ENCODE assay signal across 7 cellular contexts in genomic region chr11:504994-505344, GRCh38. TPM values are rescaled to one million over a fixed set of nuclear protein-coding genes. Genes with fewer than 3 reads are reported as not detected.
A peak's percentile ranks its signal among the peaks of the same experiment; 100 is the strongest.
DNase-seq lines count a peak whose midpoint lies in the region; FAIRE-seq and TF ChIP-seq lines count a peak whose summit lies in the region.
"Had no signal": no experiment of that assay in that cellular context is flagged by ENCODE, and none has a peak within 500 bp of the region (broad histone marks: within the 10 kb centered on the region; RNA-seq: fewer than 3 reads in every experiment).

No MANE protein-coding gene starts in this region.

- peaks cover 17 to 26% (median 22%) of the 10 kb centered on the region in 3 experiments for H3K36me3 Mint-ChIP-seq in H9 (ENCODE audit: insufficient read depth in 1 of 3, low read depth in 3 of 3)
- peaks cover 7% of the 10 kb centered on the region for H3K36me3 Mint-ChIP-seq in astrocyte (ENCODE audit: low read depth, unreplicated experiment)

- no peak overlapping the region for H2BK12ac ChIP-seq in H9 (ENCODE audit: insufficient read length, low read depth, low read length)

- no peak overlapping the region for H2AK5ac ChIP-seq in H9 (ENCODE audit: insufficient read length, low read length)

- no peak overlapping the region for H2BK15ac ChIP-seq in H9 (ENCODE audit: low read depth, low read length)

- no peaks in the 10 kb centered on the region for H3K79me1 ChIP-seq in H9 (ENCODE audit: insufficient read depth, low read depth, low read length, poor library complexity, severe bottlenecking)

- peaks cover 16% of the 10 kb centered on the region for H3K23me2 ChIP-seq in H9 (ENCODE audit: insufficient read length, low read depth, low read length, poor library complexity, severe bottlenecking)

- H2BK120ac ChIP-seq in H9 (ENCODE audit: low read depth, low read length, poor library complexity, severe bottlenecking): no peak overlapping the region

- H2BK5ac ChIP-seq in H9 (ENCODE audit: insufficient read length, low read length): no peak overlapping the region

- no peak overlapping the region for H4K91ac ChIP-seq in H9 (ENCODE audit: insufficient read length, low read depth, low read length)

- no peak overlapping the region for H3K14ac ChIP-seq in H9 (ENCODE audit: insufficient read depth, low read length)

- no peak overlapping the region for H3K23ac ChIP-seq in H9 (ENCODE audit: insufficient read length, low read depth, low read length)

- H3K9me3 ChIP-seq in H9 (ENCODE audit: control insufficient read depth, low read depth, low read length) (no peaks in the 10 kb centered on the region), astrocyte (ENCODE audit: insufficient read depth, low read depth, low read length) (no peaks in the 10 kb centered on the region), ovary (no peaks in the 10 kb centered on the region)

- H3K56ac ChIP-seq in H9 (ENCODE audit: insufficient read length, low read depth, low read length): no peak overlapping the region

- H4K5ac ChIP-seq in H9 (ENCODE audit: insufficient read length, low read depth, low read length): no peak overlapping the region

- H3K4me3 ChIP-seq in astrocyte (ENCODE audit: insufficient read depth, low read depth, low read length) (peak overlapping the region; percentile 89), ovary (peak overlapping the region; percentile 25)

- no peak for TF ChIP-seq CTCF in H9 (conservative IDR thresholded peaks at IDR 0.05)
- TF ChIP-seq CTCF in astrocyte (IDR thresholded peaks at IDR 0.05; ENCODE audit: insufficient read depth, low read depth, low read length): no peak
- TF ChIP-seq CTCF in ovary (IDR thresholded peaks at IDR 0.05): no peak

- TF ChIP-seq POLR2A in ovary (IDR thresholded peaks at IDR 0.05): no peak

- DNase-seq in H9 (no peak), astrocyte (ENCODE audit: low read depth) (no peak), ovary (no peak), NCI-H2081 treated with DMSO at 0.1 percent for 48 hours (lab: John Stamatoyannopoulos, UW) (no peak), ACHN (no peak), HPDE6-E6E7 (ENCODE audit: extremely low spot score) (no peak)
- DNase-seq: central memory CD4-positive, alpha-beta T cell had no signal

- H3K4ac ChIP-seq in H9 (ENCODE audit: low read depth, low read length): no peak overlapping the region

- H3K79me2 ChIP-seq in H9 (ENCODE audit: insufficient read depth, low read length) (peaks cover 2% of the 10 kb centered on the region; the same call in 1 of the 2 replicates), astrocyte (ENCODE audit: insufficient read depth, low read length) (peaks cover 70% of the 10 kb centered on the region)

- H4K20me1 ChIP-seq in H9 (ENCODE audit: control insufficient read depth, insufficient read depth, insufficient read length) (no peaks in the 10 kb centered on the region), astrocyte (ENCODE audit: insufficient read depth, low read length) (peaks cover 24% of the 10 kb centered on the region)

- H2AFZ ChIP-seq in H9 (ENCODE audit: low read length) (no peak overlapping the region), astrocyte (ENCODE audit: low read depth, low read length) (no peak overlapping the region)

- H3K9ac ChIP-seq in H9 (ENCODE audit: extremely low read depth, insufficient read length, low read length): no peak overlapping the region
- H3K9ac ChIP-seq in astrocyte (ENCODE audit: low read length): peak overlapping the region; percentile 75

- no peaks in the 10 kb centered on the region; the same call in none of the 2 replicates for H3K27me3 Mint-ChIP-seq in H9 (ENCODE audit: low read depth)
- H3K27me3 Mint-ChIP-seq in astrocyte (ENCODE audit: low read depth, unreplicated experiment): no peaks in the 10 kb centered on the region

- no peaks in the 10 kb centered on the region; the same call in 1 of the 2 replicates for H3K27me3 ChIP-seq in H9 (ENCODE audit: insufficient read depth, low read length)
- no peaks in the 10 kb centered on the region for H3K27me3 ChIP-seq in astrocyte (ENCODE audit: insufficient read depth, low read length)
- no peaks in the 10 kb centered on the region for H3K27me3 ChIP-seq in ovary

- no peak overlapping the region for H3K4me2 ChIP-seq in H9 (ENCODE audit: insufficient read depth, insufficient read length, low read length)
- H3K4me2 ChIP-seq in astrocyte (ENCODE audit: low read length): peak overlapping the region; percentile 95

- TF ChIP-seq EP300 in ovary (IDR thresholded peaks at IDR 0.05): no peak

- no peaks in the 10 kb centered on the region for H3K4me1 ChIP-seq in H9 (ENCODE audit: insufficient read depth, low read length)
- peaks cover 32% of the 10 kb centered on the region for H3K4me1 ChIP-seq in astrocyte (ENCODE audit: insufficient read depth, low read length)
- peaks cover 14% of the 10 kb centered on the region for H3K4me1 ChIP-seq in ovary (ENCODE audit: insufficient read depth)

- no peak overlapping the region for H4K8ac ChIP-seq in H9 (replicated peaks; ENCODE audit: insufficient read length, low read depth, low read length)

- no peak overlapping the region for H2BK20ac ChIP-seq in H9 (ENCODE audit: low read depth, low read length, poor library complexity, severe bottlenecking)

- H3K9me3 Mint-ChIP-seq in H9: no peaks in the 10 kb centered on the region
- no peaks in the 10 kb centered on the region for H3K9me3 Mint-ChIP-seq in astrocyte (ENCODE audit: unreplicated experiment)

- no peak for FAIRE-seq in astrocyte (lab: Jason Lieb, UNC)

- WGBS in H9 (ENCODE audit: extremely low coverage, insufficient read length, low lambda C conversion rate): 100% methylated on average over 2 of the region's 7 CpGs
- WGBS in ovary, 3 donors: 45 to 54% (median 49%) methylated on average over 7 of the region's 7 CpGs

- H3K27ac Mint-ChIP-seq in H9 (no peak overlapping the region), astrocyte (ENCODE audit: unreplicated experiment) (peak overlapping the region; percentile 100)

- H3K4me1 Mint-ChIP-seq in H9: peaks cover 3 to 9% of the 10 kb centered on the region in 2 experiments; a peak in 2 of 4 replicates
- H3K4me1 Mint-ChIP-seq in astrocyte (ENCODE audit: low read depth, unreplicated experiment): peaks cover 12% of the 10 kb centered on the region

- no peak overlapping the region for H3T11ph ChIP-seq in H9 (ENCODE audit: low read length)

- H3K36me3 ChIP-seq in astrocyte (ENCODE audit: insufficient read depth, low read length) (peaks cover 5% of the 10 kb centered on the region), ovary (no peaks in the 10 kb centered on the region)

- H3K4me3 Mint-ChIP-seq in H9: peak overlapping the region; percentile 93 to 97; a peak in 3 of 5 replicates
- H3K4me3 Mint-ChIP-seq in astrocyte (ENCODE audit: unreplicated experiment): peak overlapping the region; percentile 98

- intact Hi-C loops in ovary (cut with DNase I): loop anchor here in 1 of 4 donors (10.0 kb wide), 1 partner anchor 50 kb away; the partner anchor contains the start of gene PTDSS2

- H3K27ac ChIP-seq in H9 (ENCODE audit: insufficient read length, low read depth, low read length): no peak overlapping the region
- no peak overlapping the region for H3K27ac ChIP-seq in astrocyte (ENCODE audit: low read depth, low read length)
- no peak overlapping the region for H3K27ac ChIP-seq in ovary

- no peak overlapping the region for H3K18ac ChIP-seq in H9 (ENCODE audit: insufficient read length, low read depth, low read length)

- in situ Hi-C loops in ACHN (cut with HindIII; ENCODE audit: low pct_ligation_motif_present, low pct_unique_long_range_greater_than_20kb, low sequenced_read_pairs): no loop called here

RNA-seq across cellular contexts. Expression of gene RNH1, which starts 2.1 kb away (rescaled TPM):
- total RNA-seq in H9 (2021): 60.0 and 67.0 TPM in 2 replicates
- total RNA-seq in astrocyte: 117 and 130 TPM in 2 replicates
- 100 to 1,000 TPM; 105 to 233 (median 169) TPM for total RNA-seq in ovary
- polyA plus RNA-seq in ovary: 100 to 1,000 TPM in 1 of 2 donors, 10 to 100 TPM in 1; 17.4 to 147 TPM

RNA-seq across cellular contexts. Expression of gene HRAS, which starts 30.4 kb away (rescaled TPM):
- 61.8 and 66.0 TPM in 2 replicates for total RNA-seq in H9 (2021)
- 78.5 and 84.2 TPM in 2 replicates for total RNA-seq in astrocyte
- total RNA-seq in ovary: 10 to 100 TPM; 21.3 to 49.6 (median 36.3) TPM
- polyA plus RNA-seq in ovary: 10 to 100 TPM in 1 of 2 donors, 1 to 10 TPM in 1; 4.3 to 38.0 TPM

RNA-seq across cellular contexts. Expression of gene LRRC56, which starts 32.4 kb away (rescaled TPM):
- 3.1 and 3.4 TPM in 2 replicates for total RNA-seq in H9 (2021)
- total RNA-seq in astrocyte: 0.82 and 1.8 TPM in 2 replicates
- 1 to 10 TPM in 6 of 7 donors, under 1 TPM in 1; 0.60 to 6.2 (median 2.0) TPM for total RNA-seq in ovary
- 1 to 10 TPM in 1 of 2 donors, not detected in 1; 2.1 TPM for polyA plus RNA-seq in ovary

RNA-seq across cellular contexts. Expression of gene PTDSS2, which starts 54.9 kb away (rescaled TPM):
- 53.4 and 55.3 TPM in 2 replicates for total RNA-seq in H9 (2021)
- 40.3 and 47.3 TPM in 2 replicates for total RNA-seq in astrocyte
- 10 to 100 TPM; 34.4 to 56.5 (median 42.7) TPM for total RNA-seq in ovary
- polyA plus RNA-seq in ovary: 10 to 100 TPM; 17.1 to 38.6 TPM

RNA-seq across cellular contexts. Expression of gene LMNTD2, which starts 55.6 kb away (rescaled TPM):
- total RNA-seq in H9 (2021): 4.2 and 4.7 TPM in 2 replicates
- 2.5 and 2.8 TPM in 2 replicates for total RNA-seq in astrocyte
- 1 to 10 TPM in 5 of 7 donors, under 1 TPM in 2; 0.70 to 7.6 (median 1.2) TPM for total RNA-seq in ovary
- 1 to 10 TPM in 1 of 2 donors, not detected in 1; 1.1 TPM for polyA plus RNA-seq in ovary
